8 cellular contexts compared by ENCODE assay signal in the genomic region with DNA sequence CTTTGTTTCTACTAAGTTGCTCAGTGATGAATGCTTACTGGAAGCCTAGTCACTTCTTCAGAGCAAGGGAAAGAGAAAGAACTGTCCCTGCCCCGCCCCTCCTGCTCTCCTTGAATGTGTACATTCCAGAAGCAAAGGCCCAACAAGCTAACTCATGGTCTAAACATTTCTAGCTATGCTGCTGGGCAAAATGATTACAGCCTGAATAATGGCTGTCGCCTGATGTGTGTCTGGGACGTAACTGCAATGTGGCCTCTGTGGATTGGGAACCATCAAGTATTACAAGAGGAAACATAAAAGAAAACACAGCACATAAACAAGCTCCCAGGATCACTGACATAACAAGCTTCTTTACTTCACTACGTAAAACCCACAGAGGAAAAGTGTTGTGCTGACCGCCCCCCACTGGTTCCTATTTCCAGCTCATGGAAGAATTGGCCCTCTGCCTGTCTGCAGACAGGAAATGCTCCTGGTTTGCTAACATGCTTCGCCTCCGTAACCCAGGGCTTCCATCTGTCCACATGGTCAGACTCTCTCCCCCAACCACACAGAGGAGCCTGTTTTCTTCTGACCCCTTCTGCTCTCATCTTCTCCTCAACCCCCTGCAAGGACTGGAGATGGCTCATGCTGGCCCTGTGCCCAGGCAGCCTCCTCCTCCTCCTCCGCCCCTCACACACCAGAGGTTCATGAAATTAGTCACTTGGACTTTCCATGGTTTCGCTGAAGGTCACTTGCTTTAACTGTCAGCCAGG.
DNase-seq lines count a peak whose midpoint lies in the region; ATAC-seq and TF ChIP-seq lines count a peak whose summit lies in the region.

No MANE protein-coding gene starts in this region.

- no peaks in the 10 kb centered on the region for H3K27me3 Mint-ChIP-seq in CD8-positive, alpha-beta T cell (ENCODE audit: low read depth)
- no peaks in the 10 kb centered on the region for H3K27me3 Mint-ChIP-seq in endodermal cell (ENCODE audit: insufficient read depth)

- POLR2A ChIA-PET in CD8-positive, alpha-beta T cell (lab: Charles Lee) = interaction anchor here (0.6 to 1.3 kb wide), 2 partner anchors 12 to 194 kb away, joined by 3 read pairs; no protein-coding TSS in a partner anchor

- H3K9ac ChIP-seq in endodermal cell (ENCODE audit: extremely low read depth, low read length, poor library complexity, severe bottlenecking) = no peak overlapping the region

- no peak for TF ChIP-seq CTCF in CD8-positive, alpha-beta T cell (IDR thresholded peaks at IDR 0.05)
- TF ChIP-seq CTCF in endodermal cell (conservative IDR thresholded peaks at IDR 0.05) (peak; percentile 45), mucosa of descending colon (IDR thresholded peaks at IDR 0.05) (no peak)

- H3K27ac ChIP-seq in CD8-positive, alpha-beta T cell (ENCODE audit: low read depth, low read length) = no peak overlapping the region
- peak overlapping the region; percentile 56 for H3K27ac ChIP-seq in endodermal cell (ENCODE audit: low read depth, low read length)

- H3K4me3 ChIP-seq in CD8-positive, alpha-beta T cell (ENCODE audit: low read depth, low read length) = no peak overlapping the region
- H3K4me3 ChIP-seq in endodermal cell (ENCODE audit: low read length) (no peak overlapping the region), mucosa of descending colon (no peak overlapping the region)

- H3K4me3 Mint-ChIP-seq in CD8-positive, alpha-beta T cell = no peak overlapping the region
- no peak overlapping the region for H3K4me3 Mint-ChIP-seq in endodermal cell

- no peaks in the 10 kb centered on the region for H3K36me3 ChIP-seq in CD8-positive, alpha-beta T cell (ENCODE audit: insufficient read depth, low read length)
- no peaks in the 10 kb centered on the region for H3K36me3 ChIP-seq in endodermal cell (ENCODE audit: control insufficient read depth, insufficient read depth, low read length)
- H3K36me3 ChIP-seq in mucosa of descending colon (ENCODE audit: low read depth) = no peaks in the 10 kb centered on the region

- peaks cover 65% of the 10 kb centered on the region for H3K4me1 Mint-ChIP-seq in CD8-positive, alpha-beta T cell (ENCODE audit: low read depth)
- H3K4me1 Mint-ChIP-seq in endodermal cell = peaks cover 50% of the 10 kb centered on the region

- H3K27me3 ChIP-seq in CD8-positive, alpha-beta T cell (ENCODE audit: insufficient read depth, low read length) = no peaks in the 10 kb centered on the region
- H3K27me3 ChIP-seq in endodermal cell (ENCODE audit: control insufficient read depth, insufficient read depth, low read length, poor library complexity, severe bottlenecking) = no peaks in the 10 kb centered on the region

- peaks cover 42% of the 10 kb centered on the region for H3K4me1 ChIP-seq in CD8-positive, alpha-beta T cell (ENCODE audit: insufficient read depth, low read length)
- H3K4me1 ChIP-seq in endodermal cell (ENCODE audit: control insufficient read depth, insufficient read depth, low read length) = peaks cover 12% of the 10 kb centered on the region
- H3K4me1 ChIP-seq in mucosa of descending colon (ENCODE audit: low read depth) = peaks cover 7% of the 10 kb centered on the region

- no peaks in the 10 kb centered on the region for H3K9me3 Mint-ChIP-seq in CD8-positive, alpha-beta T cell
- H3K9me3 Mint-ChIP-seq in endodermal cell = no peaks in the 10 kb centered on the region

- no peaks in the 10 kb centered on the region for H3K9me3 ChIP-seq in CD8-positive, alpha-beta T cell (ENCODE audit: low read length)
- H3K9me3 ChIP-seq in endodermal cell (ENCODE audit: control insufficient read depth, low read length) (no peaks in the 10 kb centered on the region), mucosa of descending colon (no peaks in the 10 kb centered on the region)

- peak overlapping the region; percentile 92 for H3K27ac Mint-ChIP-seq in CD8-positive, alpha-beta T cell
- peak overlapping the region; percentile 79 for H3K27ac Mint-ChIP-seq in endodermal cell

- no peak for ATAC-seq in CD8-positive, alpha-beta T cell
- ATAC-seq in GM19455 (IDR thresholded peaks at IDR 0.05; ENCODE audit: unreplicated experiment) (peak; percentile 49), HG03565 (IDR thresholded peaks at IDR 0.05; ENCODE audit: unreplicated experiment) (peak; percentile 48), mucosa of descending colon (peak; percentile 67), GM21528 (IDR thresholded peaks at IDR 0.05; ENCODE audit: low FRiP score, unreplicated experiment) (no peak)

- H3K36me3 Mint-ChIP-seq in CD8-positive, alpha-beta T cell = peaks cover 23% of the 10 kb centered on the region
- no peaks in the 10 kb centered on the region for H3K36me3 Mint-ChIP-seq in endodermal cell (ENCODE audit: low read depth)

- CTCF ChIA-PET in CD8-positive, alpha-beta T cell (lab: Charles Lee) = interaction anchor here (1.2 to 1.6 kb wide), 2 partner anchors 30 to 187 kb away, joined by 3 to 4 read pairs; partner anchors contain the start of gene MAML2

- 91 to 100% methylated on average over 3 to 9 of the region's 9 CpGs for WGBS in endodermal cell (ENCODE audit: insufficient coverage in 1 of 2, insufficient read length in 1 of 2), 2 experiments

- intact Hi-C loops in CD8-positive, alpha-beta T cell (cut with DNase I, micrococcal nuclease) = no loop called here
- intact Hi-C loops in mucosa of descending colon (cut with DNase I, micrococcal nuclease) = no loop called here

- no peak for DNase-seq in CD8-positive, alpha-beta T cell
- DNase-seq in activated CD4-positive, alpha-beta T cell treated with anti-CD3 and anti-CD28 coated beads for 48 hours = peak; percentile 86
- DNase-seq in endodermal cell = peak; percentile 81
- peak; percentile 47 to 78 (median 63) for DNase-seq in mucosa of descending colon
- DNase-seq in stimulated activated CD8-positive, alpha-beta memory T cell treated with anti-CD3 and anti-CD28 coated beads, Interleukin-7, amount 100 ng/mL, for 24 hours (ENCODE audit: low read depth) = peak; percentile 14

Comparison
In these comparisons a context has a peak if more than half of its experiments do, and no peak if none do; other contexts are left out.
1. ATAC-seq: peak in GM19455 (single experiment), HG03565 (single experiment) and mucosa of descending colon (single experiment); none in CD8-positive, alpha-beta T cell (single experiment) and GM21528 (single experiment).
2. DNase-seq: peak in activated CD4-positive, alpha-beta T cell treated with anti-CD3 and anti-CD28 coated beads for 48 hours (single experiment), endodermal cell (single experiment), mucosa of descending colon (3 of 3) and stimulated activated CD8-positive, alpha-beta memory T cell treated with anti-CD3 and anti-CD28 coated beads, Interleukin-7, amount 100 ng/mL, for 24 hours (single experiment); none in CD8-positive, alpha-beta T cell (0 of 7).